Comparison of ENCODE assay signal across 1 cellular context in genomic region chr11:67239795-67240574, GRCh38.
TF ChIP-seq lines count a peak whose summit lies in the region.

No MANE protein-coding gene starts in this region.

TF ChIP-seq in HCT116, 20 proteins besides CTCF, POLR2A, EP300 and RAD21 (continued from another document):
- TF ChIP-seq EZH2 (IDR thresholded peaks at IDR 0.05) (no peak), ZBTB33 (IDR thresholded peaks at IDR 0.05; ENCODE audit: extremely low read depth, insufficient replicate concordance, low read length) (peak; percentile 43), EGR1 (IDR thresholded peaks at IDR 0.05; ENCODE audit: low read depth) (peak; percentile 53; the same call in 1 of the 2 replicates), YY1 (IDR thresholded peaks at IDR 0.05; ENCODE audit: extremely low read depth, insufficient replicate concordance, low read depth, low read length) (peak; percentile 80), POLR2AphosphoS5 (IDR thresholded peaks at IDR 0.05; ENCODE audit: low read depth, low read length) (peak; percentile 97), CBX3 (IDR thresholded peaks at IDR 0.05; ENCODE audit: low read depth) (no peak; the same call in 1 of the 2 replicates), SP1 (IDR thresholded peaks at IDR 0.05; ENCODE audit: low read depth) (peak; percentile 74), CEBPB (IDR thresholded peaks at IDR 0.05; ENCODE audit: low read depth) (no peak), TCF7L2 (IDR thresholded peaks at IDR 0.05; ENCODE audit: borderline replicate concordance, extremely low read depth, insufficient read depth, insufficient read length) (peak; percentile 4)
